ENCODE assay signal across 8 cellular contexts in genomic region chr6:41531591-41532582, GRCh38. TPM values are rescaled to one million over a fixed set of nuclear protein-coding genes. Genes with fewer than 3 reads are reported as not detected.
DNase-seq lines count a peak whose midpoint lies in the region; ATAC-seq and TF ChIP-seq lines count a peak whose summit lies in the region.

No MANE protein-coding gene starts in this region.

- peak; percentile 86 for DNase-seq in EH (ENCODE audit: low read depth)
- DNase-seq in WTC11 (ENCODE audit: low spot score) = no peak
- peak; percentile 44 for DNase-seq in dedifferentiated amniotic fluid mesenchymal stem cell (ENCODE audit: extremely low spot score)
- peak; percentile 60 to 65 for DNase-seq in stimulated activated CD4-positive, alpha-beta T cell treated with anti-CD3 and anti-CD28 coated beads, Interleukin-12 subunit alpha, Interleukin-12 subunit beta, amount 100 ng/mL, for 24 hours (ENCODE audit: low read depth in 2 of 2)
- DNase-seq in posterior vena cava (ENCODE audit: low spot score) = no peak
- no peak for DNase-seq in sigmoid colon

- CTCF ChIA-PET in WTC11 (lab: Charles Lee) = interaction anchor here (1.4 kb wide), 1 partner anchor 151 kb away, joined by 4 read pairs; no protein-coding TSS in a partner anchor

- H3K4me1 Mint-ChIP-seq in WTC11 = peaks cover 36% of the 10 kb centered on the region

- H3K27me3 ChIP-seq in sigmoid colon = peaks cover 0 to 4% (median 0%) of the 10 kb centered on the region in 3 donors

- no peak overlapping the region for H3K27ac ChIP-seq in sigmoid colon

- TF ChIP-seq POLR2A in sigmoid colon (IDR thresholded peaks at IDR 0.05) = no peak

- peaks cover 29% of the 10 kb centered on the region for H3K27me3 Mint-ChIP-seq in WTC11 (ENCODE audit: low read depth)

- no peak overlapping the region for H3K4me3 Mint-ChIP-seq in WTC11

- no peaks in the 10 kb centered on the region for H3K9me3 ChIP-seq in sigmoid colon

- 31 to 72% methylated on average over 22 of the region's 22 CpGs for WGBS in sigmoid colon, 2 donors

- ATAC-seq in GM19468 (IDR thresholded peaks at IDR 0.05; ENCODE audit: extremely low read depth, unreplicated experiment) (peak; percentile 85), HG03469 (IDR thresholded peaks at IDR 0.05; ENCODE audit: unreplicated experiment) (peak; percentile 78), WTC11 (peak; percentile 22; the same call in 1 of the 2 replicates)

- POLR2A ChIA-PET in WTC11 (lab: Charles Lee) = no interaction called here

- no peak for TF ChIP-seq EP300 in sigmoid colon (IDR thresholded peaks at IDR 0.05)

- H3K36me3 Mint-ChIP-seq in WTC11 = no peaks in the 10 kb centered on the region

- intact Hi-C loops in posterior vena cava (cut with DNase I) (no loop called here), sigmoid colon (cut with DNase I) (no loop called here)

- no peaks in the 10 kb centered on the region for H3K36me3 ChIP-seq in sigmoid colon

- no peak for TF ChIP-seq CTCF in WTC11 (IDR thresholded peaks at IDR 0.05)
- no peak for TF ChIP-seq CTCF in sigmoid colon (IDR thresholded peaks at IDR 0.05)

- peaks cover 0 to 13% (median 7%) of the 10 kb centered on the region in 4 donors for H3K4me1 ChIP-seq in sigmoid colon

- H3K4me3 ChIP-seq in sigmoid colon = no peak overlapping the region

- no peaks in the 10 kb centered on the region for H3K9me3 Mint-ChIP-seq in WTC11

- no peak overlapping the region; the same call in 1 of the 2 replicates for H3K27ac Mint-ChIP-seq in WTC11

TF ChIP-seq in WTC11, 78 proteins besides CTCF, POLR2A, EP300 and RAD21:
- TF ChIP-seq E2F4 (CRISPR knock-in tag; IDR thresholded peaks at IDR 0.05; ENCODE audit: borderline replicate concordance, low read depth) (no peak), USF1 (CRISPR knock-in tag; IDR thresholded peaks at IDR 0.05) (no peak), ATF3 (CRISPR knock-in tag; conservative IDR thresholded peaks at IDR 0.05) (no peak), JAZF1 (CRISPR knock-in tag; IDR thresholded peaks at IDR 0.05) (no peak), TEAD1 (CRISPR knock-in tag; IDR thresholded peaks at IDR 0.05) (no peak), ZNF425 (CRISPR knock-in tag; conservative IDR thresholded peaks at IDR 0.05) (no peak), CREM (CRISPR knock-in tag; IDR thresholded peaks at IDR 0.05) (no peak), ELF4 (CRISPR knock-in tag; IDR thresholded peaks at IDR 0.05; ENCODE audit: low read depth) (no peak)

RNA-seq across cellular contexts. Expression of gene FOXP4, which starts 14.3 kb away (rescaled TPM):
- total RNA-seq in WTC11 (2021) (19.5 to 36.6 TPM (median 19.8 TPM) in 3 replicates), posterior vena cava (10 to 100 TPM; 16.8 to 26.9 TPM), sigmoid colon (10 to 100 TPM in 1 of 4 donors, 1 to 10 TPM in 3; 4.1 to 14.1 (median 5.8) TPM)
- polyA plus RNA-seq in sigmoid colon = 10 to 100 TPM; 12.7 to 19.5 (median 15.6) TPM

Comparison
In these comparisons a context has a peak if more than half of its experiments do, and no peak if none do; other contexts are left out.
1. DNase-seq: peak in EH (single experiment), dedifferentiated amniotic fluid mesenchymal stem cell (single experiment) and stimulated activated CD4-positive, alpha-beta T cell treated with anti-CD3 and anti-CD28 coated beads, Interleukin-12 subunit alpha, Interleukin-12 subunit beta, amount 100 ng/mL, for 24 hours (2 of 2); none in WTC11 (single experiment), posterior vena cava (single experiment) and sigmoid colon (single experiment).
2. ATAC-seq: peak in every context shown above with its lines; median percentile 85 in GM19468; 78 in HG03469; 22 in WTC11.